In the genomic region with DNA sequence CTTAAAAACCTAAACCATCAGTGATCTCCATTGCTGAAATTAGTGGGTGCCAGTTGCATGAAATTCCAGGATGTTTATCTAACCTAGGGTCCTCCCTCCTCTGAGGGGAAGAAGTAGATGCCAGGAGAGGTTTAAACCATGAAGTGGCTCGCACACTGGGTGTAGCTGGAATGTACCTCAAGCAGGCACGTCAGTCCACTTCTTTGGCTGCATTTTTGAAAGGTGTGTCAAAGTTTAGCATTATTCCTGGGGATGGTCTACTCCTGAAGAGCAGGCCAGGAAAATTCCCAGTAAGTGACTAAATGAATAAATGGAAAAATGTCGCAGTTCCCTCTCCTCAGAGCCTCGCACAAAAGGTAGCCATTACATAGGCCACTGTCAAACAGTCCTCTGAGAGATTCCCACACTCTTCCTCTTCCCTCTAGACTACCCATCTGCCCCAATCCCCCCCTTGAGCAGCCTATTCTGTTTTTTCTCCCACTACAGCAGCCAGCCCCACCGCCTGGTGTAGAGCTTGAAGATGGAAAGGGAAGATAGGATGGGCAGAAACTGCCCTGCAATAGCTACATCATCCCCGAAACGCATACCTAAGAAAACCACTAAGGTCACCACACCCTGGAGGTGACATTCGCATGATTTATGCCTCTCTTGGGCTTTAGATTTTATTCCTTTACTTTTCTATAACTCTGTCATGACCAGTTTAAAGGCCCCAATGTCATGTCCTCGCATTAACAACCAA, we compare ENCODE assay signal across 9 cellular contexts. TPM values are rescaled to one million over a fixed set of nuclear protein-coding genes. Genes with fewer than 3 reads are reported as not detected.
DNase-seq lines count a peak whose midpoint lies in the region; ATAC-seq and TF ChIP-seq lines count a peak whose summit lies in the region.
"Had no signal": no experiment of that assay in that cellular context is flagged by ENCODE, and none has a peak within 500 bp of the region (broad histone marks: within the 10 kb centered on the region; RNA-seq: fewer than 3 reads in every experiment).

No MANE protein-coding gene starts in this region.

- H3K27ac ChIP-seq in transverse colon (peak overlapping the region; percentile 90 to 96 (median 94)), mesendoderm (ENCODE audit: low read depth, low read length) (no peak overlapping the region)

- TF ChIP-seq POLR2A in transverse colon (IDR thresholded peaks at IDR 0.05) = no peak

- H3K27me3 ChIP-seq in transverse colon = no peaks in the 10 kb centered on the region
- H3K27me3 ChIP-seq in mesendoderm (ENCODE audit: insufficient read depth, low read length, poor library complexity) = no peaks in the 10 kb centered on the region

- peak overlapping the region; percentile 96 for H3K4me3 Mint-ChIP-seq in activated naive CD4-positive, alpha-beta T cell treated with anti-CD3 and anti-CD28 coated beads, Interleukin-2, amount 50 U/mL, for 24 hours
- H3K4me3 Mint-ChIP-seq in activated T-helper 2 cell treated with anti-CD3 and anti-CD28 coated beads, Interferon-gamma antibody, Interleukin-2, Interleukin-4, amounts not matched to agents 10 μg/mL and 5 μg/mL and 100 μg/mL, durations not matched to agents 14 hours and 24 hours and 36 hours (ENCODE audit: low read depth) = peak overlapping the region; percentile 22

- H2BK120ac ChIP-seq in mesendoderm (ENCODE audit: low read depth, low read length) = no peak overlapping the region

- H3K9me3 Mint-ChIP-seq in activated naive CD4-positive, alpha-beta T cell treated with anti-CD3 and anti-CD28 coated beads, Interleukin-2, amount 50 U/mL, for 24 hours = no peaks in the 10 kb centered on the region
- H3K9me3 Mint-ChIP-seq in activated T-helper 2 cell treated with anti-CD3 and anti-CD28 coated beads, Interferon-gamma antibody, Interleukin-2, Interleukin-4, amounts not matched to agents 10 μg/mL and 5 μg/mL and 100 μg/mL, durations not matched to agents 14 hours and 24 hours and 36 hours = no peaks in the 10 kb centered on the region

- WGBS in transverse colon (ENCODE audit: low coverage in 1 of 2), 2 donors = 80 to 84% methylated on average over 8 to 9 of the region's 9 CpGs
- WGBS in mesendoderm (ENCODE audit: extremely low coverage, insufficient coverage, low lambda C conversion rate) = no CpG with 5 or more reads among the region's 9 CpGs

- H3K36me3 ChIP-seq in transverse colon (no peaks in the 10 kb centered on the region), mesendoderm (ENCODE audit: control insufficient read depth, insufficient read depth, low read length) (no peaks in the 10 kb centered on the region)
- H3K36me3 ChIP-seq: neutrophil had no signal

- TF ChIP-seq CTCF in transverse colon (IDR thresholded peaks at IDR 0.05) = no peak

- no peak overlapping the region for H2BK15ac ChIP-seq in mesendoderm (replicated peaks; ENCODE audit: low read depth)

- no peaks in the 10 kb centered on the region for H3K36me3 Mint-ChIP-seq in activated naive CD4-positive, alpha-beta T cell treated with anti-CD3 and anti-CD28 coated beads, Interleukin-2, amount 50 U/mL, for 24 hours
- peaks cover 17% of the 10 kb centered on the region for H3K36me3 Mint-ChIP-seq in activated T-helper 2 cell treated with anti-CD3 and anti-CD28 coated beads, Interferon-gamma antibody, Interleukin-2, Interleukin-4, amounts not matched to agents 10 μg/mL and 5 μg/mL and 100 μg/mL, durations not matched to agents 14 hours and 24 hours and 36 hours (ENCODE audit: low read depth)

- H3K23ac ChIP-seq in mesendoderm (ENCODE audit: low read length) = no peak overlapping the region

- intact Hi-C loops in activated T-helper 2 cell treated with anti-CD3 and anti-CD28 coated beads, Interferon-gamma antibody, Interleukin-2, Interleukin-4, amounts not matched to agents 10 μg/mL and 5 μg/mL and 100 μg/mL, durations not matched to agents 14 hours and 24 hours and 36 hours (cut with micrococcal nuclease) = loop anchor here (5.0 kb wide), 1 partner anchor 91 kb away; the partner anchor contains the start of gene LYSMD2
- intact Hi-C loops in transverse colon (cut with DNase I; ENCODE audit: low total_unique reads) = no loop called here

- no peak overlapping the region for H3K56ac ChIP-seq in mesendoderm (ENCODE audit: low read length)

- no peak overlapping the region for H4K8ac ChIP-seq in mesendoderm (ENCODE audit: low read depth, low read length)

- H3K4me2 ChIP-seq in mesendoderm (ENCODE audit: low read length) = no peak overlapping the region

- no peak overlapping the region for H3K4ac ChIP-seq in mesendoderm (ENCODE audit: low read depth, low read length)

- peak overlapping the region in 2 of 4 donors; percentile 78 to 92 for H3K4me3 ChIP-seq in transverse colon
- no peak overlapping the region for H3K4me3 ChIP-seq in mesendoderm (ENCODE audit: low read length)

- no peak for ATAC-seq in HG03460 (IDR thresholded peaks at IDR 0.05; ENCODE audit: unreplicated experiment)

- no peak overlapping the region for H2AK5ac ChIP-seq in mesendoderm (ENCODE audit: low read length)

- H3K27me3 Mint-ChIP-seq in activated naive CD4-positive, alpha-beta T cell treated with anti-CD3 and anti-CD28 coated beads, Interleukin-2, amount 50 U/mL, for 24 hours = no peaks in the 10 kb centered on the region
- H3K27me3 Mint-ChIP-seq in activated T-helper 2 cell treated with anti-CD3 and anti-CD28 coated beads, Interferon-gamma antibody, Interleukin-2, Interleukin-4, amounts not matched to agents 10 μg/mL and 5 μg/mL and 100 μg/mL, durations not matched to agents 14 hours and 24 hours and 36 hours (ENCODE audit: low read depth) = peaks cover 19% of the 10 kb centered on the region

- H4K5ac ChIP-seq in mesendoderm (ENCODE audit: low read length) = no peak overlapping the region

- H3K18ac ChIP-seq in mesendoderm (ENCODE audit: low read length) = no peak overlapping the region

- DNase-seq in activated naive CD4-positive, alpha-beta T cell (lab: John Stamatoyannopoulos, UW) = no peak
- no peak for DNase-seq in activated T-helper 2 cell treated with anti-CD3 and anti-CD28 coated beads, Interferon-gamma antibody, Interleukin-2, Interleukin-4, amounts not matched to agents 10 μg/mL and 5 μg/mL and 100 μg/mL, durations not matched to agents 14 hours and 24 hours and 36 hours (ENCODE audit: low spot score)
- peak; percentile 12 for DNase-seq in kidney glomerular epithelial cell (lab: John Stamatoyannopoulos, UW)
- DNase-seq in transverse colon = no peak
- DNase-seq in superior temporal gyrus (ENCODE audit: extremely low spot score) = no peak
- no peak for DNase-seq in mesendoderm

- peaks cover 46% of the 10 kb centered on the region for H3K4me1 Mint-ChIP-seq in activated naive CD4-positive, alpha-beta T cell treated with anti-CD3 and anti-CD28 coated beads, Interleukin-2, amount 50 U/mL, for 24 hours
- peaks cover 32% of the 10 kb centered on the region for H3K4me1 Mint-ChIP-seq in activated T-helper 2 cell treated with anti-CD3 and anti-CD28 coated beads, Interferon-gamma antibody, Interleukin-2, Interleukin-4, amounts not matched to agents 10 μg/mL and 5 μg/mL and 100 μg/mL, durations not matched to agents 14 hours and 24 hours and 36 hours (ENCODE audit: low read depth)

- peaks cover 7 to 37% (median 26%) of the 10 kb centered on the region in 4 donors for H3K4me1 ChIP-seq in transverse colon
- H3K4me1 ChIP-seq in mesendoderm (ENCODE audit: control insufficient read depth, low read depth, low read length) = no peaks in the 10 kb centered on the region

- no peak for TF ChIP-seq EP300 in transverse colon (IDR thresholded peaks at IDR 0.05; ENCODE audit: low read depth)

- H3K9ac ChIP-seq in mesendoderm (ENCODE audit: low read length) = no peak overlapping the region

- peaks cover 24% of the 10 kb centered on the region for H3K79me2 ChIP-seq in mesendoderm (ENCODE audit: control insufficient read depth, insufficient read depth, low read length)

- peaks cover 2% of the 10 kb centered on the region for H3K79me1 ChIP-seq in mesendoderm (ENCODE audit: low read length)

- H3K27ac Mint-ChIP-seq in activated naive CD4-positive, alpha-beta T cell treated with anti-CD3 and anti-CD28 coated beads, Interleukin-2, amount 50 U/mL, for 24 hours = peak overlapping the region; percentile 94
- no peak overlapping the region for H3K27ac Mint-ChIP-seq in activated T-helper 2 cell treated with anti-CD3 and anti-CD28 coated beads, Interferon-gamma antibody, Interleukin-2, Interleukin-4, amounts not matched to agents 10 μg/mL and 5 μg/mL and 100 μg/mL, durations not matched to agents 14 hours and 24 hours and 36 hours

- H3K9me3 ChIP-seq in transverse colon = no peaks in the 10 kb centered on the region
- H3K9me3 ChIP-seq: neutrophil had no signal

- no peak overlapping the region for H2BK5ac ChIP-seq in mesendoderm (ENCODE audit: low read length)

- in situ Hi-C loops in transverse colon (cut with MboI; ENCODE audit: low pct_ligation_motif_present in 1 of 4, low pct_unique_long_range_greater_than_20kb in 1 of 4, low sequenced_read_pairs in 3 of 4) = no loop called here

RNA-seq across cellular contexts. Expression of gene TMOD3, which starts 0.7 kb away (rescaled TPM):
- 64.3 and 66.0 TPM in 2 replicates for total RNA-seq in activated T-helper 2 cell treated with anti-CD3 and anti-CD28 coated beads, Interferon-gamma antibody, Interleukin-2, Interleukin-4, amounts not matched to agents 10 μg/mL and 5 μg/mL and 100 μg/mL, durations not matched to agents 14 hours and 24 hours and 36 hours
- 10 to 100 TPM; 18.7 to 65.8 (median 45.3) TPM for total RNA-seq in transverse colon
- 24.0 TPM for polyA plus RNA-seq in mesendoderm (2013, experiment 1 of 2)
- 24.4 TPM for polyA plus RNA-seq in mesendoderm (2013, experiment 2 of 2)
